2 cellular contexts compared by ENCODE assay signal in the genomic region with DNA sequence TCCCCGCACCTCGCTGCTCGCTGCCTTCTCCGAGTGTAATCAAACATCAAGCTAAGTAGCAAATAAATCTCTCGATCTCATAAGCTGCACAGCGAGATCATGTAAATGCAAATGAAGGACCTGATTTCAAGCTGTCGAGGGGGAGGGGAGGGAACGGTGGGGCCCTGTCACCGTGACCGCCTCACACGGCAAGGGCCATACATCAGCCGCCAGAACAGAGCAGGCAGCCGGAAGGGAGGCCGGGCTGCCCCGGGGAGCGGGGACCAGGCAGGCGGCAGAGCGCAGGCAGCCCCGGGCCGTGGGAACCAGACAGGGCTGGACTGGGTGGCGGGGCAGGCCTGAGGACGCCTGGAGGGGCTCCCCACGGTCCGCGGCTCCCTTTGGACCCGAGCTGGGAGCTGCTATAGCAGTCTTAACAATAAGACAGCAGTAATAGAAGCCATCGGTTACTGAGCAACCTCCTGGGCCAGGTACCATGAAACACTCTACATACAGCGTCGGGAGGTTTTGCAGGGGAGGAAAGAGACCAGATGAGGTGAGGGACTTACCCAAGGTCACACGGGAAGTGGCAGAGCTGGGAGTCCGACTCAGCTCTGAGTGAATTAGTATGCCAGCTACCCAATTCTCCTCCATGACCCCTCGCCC.
TF ChIP-seq lines count a peak whose summit lies in the region.

No MANE protein-coding gene starts in this region.

TF ChIP-seq in GM23338, 12 proteins besides CTCF, POLR2A, EP300 and RAD21 (continued from another document):
- TF ChIP-seq REST (IDR thresholded peaks at IDR 0.05; ENCODE audit: unreplicated experiment) (no peak), STAT1 (IDR thresholded peaks at IDR 0.05; ENCODE audit: unreplicated experiment) (no peak), ZNF331 (CRISPR knock-in tag; IDR thresholded peaks at IDR 0.05; ENCODE audit: low read depth) (no peak), ZNF114 (CRISPR knock-in tag; IDR thresholded peaks at IDR 0.05) (no peak), JUNB (IDR thresholded peaks at IDR 0.05; ENCODE audit: unreplicated experiment) (no peak), POLR2AphosphoS5 (IDR thresholded peaks at IDR 0.05; ENCODE audit: low read depth) (no peak), CREB1 (CRISPR knock-in tag; IDR thresholded peaks at IDR 0.05; ENCODE audit: low read depth) (no peak)
- TF ChIP-seq, protein P1, sequence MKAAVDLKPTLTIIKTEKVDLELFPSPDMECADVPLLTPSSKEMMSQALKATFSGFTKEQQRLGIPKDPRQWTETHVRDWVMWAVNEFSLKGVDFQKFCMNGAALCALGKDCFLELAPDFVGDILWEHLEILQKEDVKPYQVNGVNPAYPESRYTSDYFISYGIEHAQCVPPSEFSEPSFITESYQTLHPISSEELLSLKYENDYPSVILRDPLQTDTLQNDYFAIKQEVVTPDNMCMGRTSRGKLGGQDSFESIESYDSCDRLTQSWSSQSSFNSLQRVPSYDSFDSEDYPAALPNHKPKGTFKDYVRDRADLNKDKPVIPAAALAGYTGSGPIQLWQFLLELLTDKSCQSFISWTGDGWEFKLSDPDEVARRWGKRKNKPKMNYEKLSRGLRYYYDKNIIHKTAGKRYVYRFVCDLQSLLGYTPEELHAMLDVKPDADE (IDR thresholded peaks at IDR 0.05), result no peak
- TF ChIP-seq, protein P2, sequence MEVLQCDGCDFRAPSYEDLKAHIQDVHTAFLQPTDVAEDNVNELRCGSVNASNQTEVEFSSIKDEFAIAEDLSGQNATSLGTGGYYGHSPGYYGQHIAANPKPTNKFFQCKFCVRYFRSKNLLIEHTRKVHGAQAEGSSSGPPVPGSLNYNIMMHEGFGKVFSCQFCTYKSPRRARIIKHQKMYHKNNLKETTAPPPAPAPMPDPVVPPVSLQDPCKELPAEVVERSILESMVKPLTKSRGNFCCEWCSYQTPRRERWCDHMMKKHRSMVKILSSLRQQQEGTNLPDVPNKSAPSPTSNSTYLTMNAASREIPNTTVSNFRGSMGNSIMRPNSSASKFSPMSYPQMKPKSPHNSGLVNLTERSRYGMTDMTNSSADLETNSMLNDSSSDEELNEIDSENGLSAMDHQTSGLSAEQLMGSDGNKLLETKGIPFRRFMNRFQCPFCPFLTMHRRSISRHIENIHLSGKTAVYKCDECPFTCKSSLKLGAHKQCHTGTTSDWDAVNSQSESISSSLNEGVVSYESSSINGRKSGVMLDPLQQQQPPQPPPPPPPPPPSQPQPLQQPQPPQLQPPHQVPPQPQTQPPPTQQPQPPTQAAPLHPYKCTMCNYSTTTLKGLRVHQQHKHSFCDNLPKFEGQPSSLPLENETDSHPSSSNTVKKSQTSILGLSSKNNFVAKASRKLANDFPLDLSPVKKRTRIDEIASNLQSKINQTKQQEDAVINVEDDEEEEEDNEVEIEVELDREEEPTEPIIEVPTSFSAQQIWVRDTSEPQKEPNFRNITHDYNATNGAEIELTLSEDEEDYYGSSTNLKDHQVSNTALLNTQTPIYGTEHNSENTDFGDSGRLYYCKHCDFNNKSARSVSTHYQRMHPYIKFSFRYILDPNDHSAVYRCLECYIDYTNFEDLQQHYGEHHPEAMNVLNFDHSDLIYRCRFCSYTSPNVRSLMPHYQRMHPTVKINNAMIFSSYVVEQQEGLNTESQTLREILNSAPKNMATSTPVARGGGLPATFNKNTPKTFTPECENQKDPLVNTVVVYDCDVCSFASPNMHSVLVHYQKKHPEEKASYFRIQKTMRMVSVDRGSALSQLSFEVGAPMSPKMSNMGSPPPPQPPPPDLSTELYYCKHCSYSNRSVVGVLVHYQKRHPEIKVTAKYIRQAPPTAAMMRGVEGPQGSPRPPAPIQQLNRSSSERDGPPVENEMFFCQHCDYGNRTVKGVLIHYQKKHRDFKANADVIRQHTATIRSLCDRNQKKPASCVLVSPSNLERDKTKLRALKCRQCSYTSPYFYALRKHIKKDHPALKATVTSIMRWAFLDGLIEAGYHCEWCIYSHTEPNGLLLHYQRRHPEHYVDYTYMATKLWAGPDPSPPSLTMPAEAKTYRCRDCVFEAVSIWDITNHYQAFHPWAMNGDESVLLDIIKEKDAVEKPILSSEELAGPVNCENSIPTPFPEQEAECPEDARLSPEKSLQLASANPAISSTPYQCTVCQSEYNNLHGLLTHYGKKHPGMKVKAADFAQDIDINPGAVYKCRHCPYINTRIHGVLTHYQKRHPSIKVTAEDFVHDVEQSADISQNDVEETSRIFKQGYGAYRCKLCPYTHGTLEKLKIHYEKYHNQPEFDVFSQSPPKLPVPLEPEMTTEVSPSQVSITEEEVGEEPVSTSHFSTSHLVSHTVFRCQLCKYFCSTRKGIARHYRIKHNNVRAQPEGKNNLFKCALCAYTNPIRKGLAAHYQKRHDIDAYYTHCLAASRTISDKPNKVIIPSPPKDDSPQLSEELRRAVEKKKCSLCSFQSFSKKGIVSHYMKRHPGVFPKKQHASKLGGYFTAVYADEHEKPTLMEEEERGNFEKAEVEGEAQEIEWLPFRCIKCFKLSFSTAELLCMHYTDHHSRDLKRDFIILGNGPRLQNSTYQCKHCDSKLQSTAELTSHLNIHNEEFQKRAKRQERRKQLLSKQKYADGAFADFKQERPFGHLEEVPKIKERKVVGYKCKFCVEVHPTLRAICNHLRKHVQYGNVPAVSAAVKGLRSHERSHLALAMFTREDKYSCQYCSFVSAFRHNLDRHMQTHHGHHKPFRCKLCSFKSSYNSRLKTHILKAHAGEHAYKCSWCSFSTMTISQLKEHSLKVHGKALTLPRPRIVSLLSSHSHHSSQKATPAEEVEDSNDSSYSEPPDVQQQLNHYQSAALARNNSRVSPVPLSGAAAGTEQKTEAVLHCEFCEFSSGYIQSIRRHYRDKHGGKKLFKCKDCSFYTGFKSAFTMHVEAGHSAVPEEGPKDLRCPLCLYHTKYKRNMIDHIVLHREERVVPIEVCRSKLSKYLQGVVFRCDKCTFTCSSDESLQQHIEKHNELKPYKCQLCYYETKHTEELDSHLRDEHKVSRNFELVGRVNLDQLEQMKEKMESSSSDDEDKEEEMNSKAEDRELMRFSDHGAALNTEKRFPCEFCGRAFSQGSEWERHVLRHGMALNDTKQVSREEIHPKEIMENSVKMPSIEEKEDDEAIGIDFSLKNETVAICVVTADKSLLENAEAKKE (CRISPR knock-in tag; IDR thresholded peaks at IDR 0.05), result no peak
TF ChIP-seq in GM23338: peak in this region for 0.

TF ChIP-seq in GM12878, 131 proteins besides CTCF, POLR2A, EP300 and RAD21 (continued from another document):
- TF ChIP-seq, protein P3, sequence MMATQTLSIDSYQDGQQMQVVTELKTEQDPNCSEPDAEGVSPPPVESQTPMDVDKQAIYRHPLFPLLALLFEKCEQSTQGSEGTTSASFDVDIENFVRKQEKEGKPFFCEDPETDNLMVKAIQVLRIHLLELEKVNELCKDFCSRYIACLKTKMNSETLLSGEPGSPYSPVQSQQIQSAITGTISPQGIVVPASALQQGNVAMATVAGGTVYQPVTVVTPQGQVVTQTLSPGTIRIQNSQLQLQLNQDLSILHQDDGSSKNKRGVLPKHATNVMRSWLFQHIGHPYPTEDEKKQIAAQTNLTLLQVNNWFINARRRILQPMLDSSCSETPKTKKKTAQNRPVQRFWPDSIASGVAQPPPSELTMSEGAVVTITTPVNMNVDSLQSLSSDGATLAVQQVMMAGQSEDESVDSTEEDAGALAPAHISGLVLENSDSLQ (IDR thresholded peaks at IDR 0.05), result no peak
- TF ChIP-seq MTA3 (IDR thresholded peaks at IDR 0.05; ENCODE audit: borderline replicate concordance, low read length), result no peak
- TF ChIP-seq FOS (IDR thresholded peaks at IDR 0.05; ENCODE audit: borderline replicate concordance, extremely low read depth, insufficient read length), result no peak
- TF ChIP-seq JUNB (IDR thresholded peaks at IDR 0.05), result no peak
- no peak for TF ChIP-seq BMI1 (IDR thresholded peaks at IDR 0.05; ENCODE audit: borderline replicate concordance)
- peak; percentile 72 for TF ChIP-seq NR2F1 (conservative IDR thresholded peaks at IDR 0.05)
- 0 out of 2 replicates have a peak, but pooled peaks have one; percentile 6 for TF ChIP-seq RUNX3 (IDR thresholded peaks at IDR 0.05; ENCODE audit: low read length)
